ENCODE assay signal across 20 cellular contexts in genomic region chr5:150234606-150235547, GRCh38. TPM values are rescaled to one million over a fixed set of nuclear protein-coding genes. Genes with fewer than 3 reads are reported as not detected.
DNase-seq lines count a peak whose midpoint lies in the region; ATAC-seq and TF ChIP-seq lines count a peak whose summit lies in the region.
"Had no signal": no experiment of that assay in that cellular context is flagged by ENCODE, and none has a peak within 500 bp of the region (broad histone marks: within the 10 kb centered on the region; RNA-seq: fewer than 3 reads in every experiment).

No MANE protein-coding gene starts in this region.

- POLR2A ChIA-PET in naive thymus-derived CD4-positive, alpha-beta T cell (lab: Charles Lee): no interaction called here

- no peaks in the 10 kb centered on the region for H3K36me3 Mint-ChIP-seq in CD14-positive monocyte
- H3K36me3 Mint-ChIP-seq in naive thymus-derived CD4-positive, alpha-beta T cell: no peaks in the 10 kb centered on the region
- H3K36me3 Mint-ChIP-seq: mesothelial cell of epicardium had no signal

- DNase-seq in CD14-positive monocyte (ENCODE audit: low spot score): no peak
- DNase-seq in SKM-1 treated with dmso at 0.1 percent for 144 hours (lab: John Stamatoyannopoulos, UW; ENCODE audit: unreplicated experiment): peak; percentile 19
- DNase-seq in naive thymus-derived CD4-positive, alpha-beta T cell: no peak
- DNase-seq: activated CD4-positive, alpha-beta T cell treated with anti-CD3 and anti-CD28 coated beads for 4 hours; activated gamma-delta T cell treated with Interleukin-2 at 50 U/mL for 16 hours; GF-D8; H9; islet precursor cell; NCI-H1436; occipital lobe had no signal

- no peak overlapping the region for H3K4me3 ChIP-seq in naive thymus-derived CD4-positive, alpha-beta T cell (ENCODE audit: low read length)
- H3K4me3 ChIP-seq: hepatocyte, SJSA1 had no signal

- H3K27me3 Mint-ChIP-seq in CD14-positive monocyte (ENCODE audit: low read depth in 3 of 3): peaks cover 0 to 12% (median 4%) of the 10 kb centered on the region in 3 donors
- H3K27me3 Mint-ChIP-seq in naive thymus-derived CD4-positive, alpha-beta T cell: no peaks in the 10 kb centered on the region
- H3K27me3 Mint-ChIP-seq: central memory CD8-positive, alpha-beta T cell had no signal

- CTCF ChIA-PET in naive thymus-derived CD4-positive, alpha-beta T cell (lab: Charles Lee): no interaction called here

- no peaks in the 10 kb centered on the region for H3K36me3 ChIP-seq in naive thymus-derived CD4-positive, alpha-beta T cell (ENCODE audit: control insufficient read depth in 2 of 3, insufficient read depth in 3 of 3, low read length in 3 of 3)
- H3K36me3 ChIP-seq: SJSA1 had no signal

- ATAC-seq in GM18867 (IDR thresholded peaks at IDR 0.05; ENCODE audit: unreplicated experiment): peak; percentile 42
- peak; percentile 53 for ATAC-seq in naive thymus-derived CD4-positive, alpha-beta T cell
- ATAC-seq in HG02759 (IDR thresholded peaks at IDR 0.05; ENCODE audit: unreplicated experiment): no peak
- no peak for ATAC-seq in GM21825 (IDR thresholded peaks at IDR 0.05; ENCODE audit: unreplicated experiment)
- no peak for ATAC-seq in activated CD4-positive, CD25-positive, alpha-beta regulatory T cell treated with anti-CD3 and anti-CD28 coated beads, Interleukin-2, amount 50 U/mL, for 24 hours

- no peaks in the 10 kb centered on the region for H3K9me3 ChIP-seq in naive thymus-derived CD4-positive, alpha-beta T cell (ENCODE audit: control insufficient read depth in 2 of 3, low read length in 3 of 3)
- H3K9me3 ChIP-seq: SJSA1 had no signal

- no peaks in the 10 kb centered on the region for H3K4me1 ChIP-seq in naive thymus-derived CD4-positive, alpha-beta T cell (ENCODE audit: control insufficient read depth in 2 of 2, insufficient read depth in 2 of 2, low read length in 2 of 2)
- H3K4me1 ChIP-seq: SJSA1 had no signal

- H3K27me3 ChIP-seq in naive thymus-derived CD4-positive, alpha-beta T cell (ENCODE audit: control insufficient read depth in 2 of 2, insufficient read depth in 2 of 2, low read length in 2 of 2): no peaks in the 10 kb centered on the region
- H3K27me3 ChIP-seq: hepatocyte, SJSA1 had no signal

- peaks cover 17% of the 10 kb centered on the region for H3K4me1 Mint-ChIP-seq in CD14-positive monocyte
- no peaks in the 10 kb centered on the region for H3K4me1 Mint-ChIP-seq in naive thymus-derived CD4-positive, alpha-beta T cell
- H3K4me1 Mint-ChIP-seq: central memory CD8-positive, alpha-beta T cell; H9 had no signal

- intact Hi-C loops in CD14-positive monocyte (cut with micrococcal nuclease): no loop called here
- intact Hi-C loops in naive thymus-derived CD4-positive, alpha-beta T cell (cut with micrococcal nuclease): no loop called here

- peak overlapping the region in 4 of 7 donors; percentile 68 to 80 (median 74) for H3K27ac Mint-ChIP-seq in CD14-positive monocyte
- peak overlapping the region in 1 of 9 donors; percentile 22 for H3K27ac Mint-ChIP-seq in naive thymus-derived CD4-positive, alpha-beta T cell
- H3K27ac Mint-ChIP-seq: H9, mesothelial cell of epicardium had no signal

- H3K4me3 Mint-ChIP-seq in CD14-positive monocyte: peak overlapping the region in 1 of 2 donors; percentile 82
- H3K4me3 Mint-ChIP-seq in naive thymus-derived CD4-positive, alpha-beta T cell: peak overlapping the region in 1 of 10 donors; percentile 3
- H3K4me3 Mint-ChIP-seq: central memory CD8-positive, alpha-beta T cell; H9; mesothelial cell of epicardium had no signal

- H3K27ac ChIP-seq in naive thymus-derived CD4-positive, alpha-beta T cell (ENCODE audit: low read depth, low read length): no peak overlapping the region
- H3K27ac ChIP-seq: hepatocyte, KMS-11, SJSA1 had no signal

- no peaks in the 10 kb centered on the region for H3K9me3 Mint-ChIP-seq in CD14-positive monocyte
- H3K9me3 Mint-ChIP-seq in naive thymus-derived CD4-positive, alpha-beta T cell: peaks cover 0 to 2% (median 0%) of the 10 kb centered on the region in 11 donors
- H3K9me3 Mint-ChIP-seq: central memory CD8-positive, alpha-beta T cell; H9; mesothelial cell of epicardium had no signal

- TF ChIP-seq CTCF in CD14-positive monocyte (IDR thresholded peaks at IDR 0.05): no peak

RNA-seq across cellular contexts. Expression of gene SLC6A7, which starts 45.0 kb away (rescaled TPM):
- not detected for polyA plus RNA-seq in CD14-positive monocyte
- total RNA-seq in naive thymus-derived CD4-positive, alpha-beta T cell: not detected
- not detected for polyA plus RNA-seq in naive thymus-derived CD4-positive, alpha-beta T cell
- total RNA-seq: H9, mesothelial cell of epicardium, SJSA1 had no signal

RNA-seq across cellular contexts. Expression of gene CAMK2A, which starts 54.7 kb away (rescaled TPM):
- polyA plus RNA-seq in CD14-positive monocyte: not detected
- not detected for total RNA-seq in naive thymus-derived CD4-positive, alpha-beta T cell
- polyA plus RNA-seq in naive thymus-derived CD4-positive, alpha-beta T cell: not detected
- total RNA-seq: SJSA1, subcutaneous adipose tissue had no signal

Comparison
In these comparisons a context has a peak if more than half of its experiments do, and no peak if none do; other contexts are left out.
1. ATAC-seq: peak in GM18867 (single experiment) and naive thymus-derived CD4-positive, alpha-beta T cell (single experiment); none in HG02759 (single experiment), GM21825 (single experiment) and activated CD4-positive, CD25-positive, alpha-beta regulatory T cell treated with anti-CD3 and anti-CD28 coated beads, Interleukin-2, amount 50 U/mL, for 24 hours (0 of 2).